Comparison of ENCODE assay signal across 28 cellular contexts in genomic region chr10:87079106-87079836, GRCh38. TPM values are rescaled to one million over a fixed set of nuclear protein-coding genes. Genes with fewer than 3 reads are reported as not detected.
DNase-seq lines count a peak whose midpoint lies in the region; ATAC-seq lines count a peak whose summit lies in the region.
"Had no signal": no experiment of that assay in that cellular context is flagged by ENCODE, and none has a peak within 500 bp of the region (broad histone marks: within the 10 kb centered on the region; RNA-seq: fewer than 3 reads in every experiment).

No MANE protein-coding gene starts in this region.

- DNase-seq in HCEC 1CT = peak; percentile 5
- peak; percentile 17 for DNase-seq in astrocyte of the hippocampus (ENCODE audit: low read depth, low spot score)
- no peak for DNase-seq in left lobe of liver (ENCODE audit: low spot score)
- DNase-seq in COLO668 (lab: John Stamatoyannopoulos, UW; ENCODE audit: unreplicated experiment) = no peak
- DNase-seq in NCI-H446 treated with DMSO at 0.1 percent for 48 hours (lab: John Stamatoyannopoulos, UW) = no peak
- DNase-seq in stimulated activated CD4-positive, alpha-beta T cell treated with anti-CD3 and anti-CD28 coated beads, Interleukin-4, amount 100 ng/mL, for 1 hour = no peak
- no peak for DNase-seq in midbrain (lab: John Stamatoyannopoulos, UW)
- DNase-seq: C1 segment of cervical spinal cord; Caco-2; CD4-positive, alpha-beta memory T cell; DMS 273 treated with DMSO at 0.1 percent for 48 hours; DMS79; H7; Kasumi-1; NCI-H1092 treated with DMSO at 0.1 percent for 48 hours; NCI-H1436; NCI-H187 treated with DMSO at 0.1 percent for 48 hours; NCI-H2171 treated with DMSO at 0.1 percent for 48 hours; NCI-H345; NCI-H524 treated with DMSO at 0.1 percent for 48 hours; NCI-H82; NK-92 treated with Interleukin-12 subunit alpha and Interleukin-12 subunit beta, amount 100 ng/mL, for 24 hours; PC-3; SHP77 treated with DMSO at 0.1 percent for 48 hours had no signal

- peak; percentile 57 for ATAC-seq in left lobe of liver
- ATAC-seq: PC-3 had no signal

RNA-seq across cellular contexts. Expression of gene GLUD1, which starts 15.4 kb away (rescaled TPM):
- 524 TPM for total RNA-seq in left lobe of liver

RNA-seq across cellular contexts. Expression of gene SHLD2, which starts 15.7 kb away (rescaled TPM):
- 26.7 TPM for total RNA-seq in left lobe of liver

RNA-seq across cellular contexts. Expression of gene FAM25A, which starts 59.2 kb away (rescaled TPM):
- not detected for total RNA-seq in left lobe of liver
- total RNA-seq: A673; Caco-2; CD4-positive, alpha-beta memory T cell; H7; M059J; RPMI7951; T-helper 1 cell treated with Interleukin-12 subunit alpha and Interleukin-12 subunit beta and Interleukin-4 antibody, amounts not matched to agents 30 ng/mL and 1 ng/mL, for 36 hours had no signal

Comparison
In these comparisons a context has a peak if more than half of its experiments do, and no peak if none do; other contexts are left out.
1. DNase-seq: peak in HCEC 1CT (single experiment) and astrocyte of the hippocampus (single experiment); none in left lobe of liver (single experiment), COLO668 (single experiment), NCI-H446 treated with DMSO at 0.1 percent for 48 hours (single experiment), stimulated activated CD4-positive, alpha-beta T cell treated with anti-CD3 and anti-CD28 coated beads, Interleukin-4, amount 100 ng/mL, for 1 hour (single experiment) and midbrain (single experiment).